ENCODE assay signal across 8 cellular contexts in genomic region chr16:380837-381787, GRCh38. TPM values are rescaled to one million over a fixed set of nuclear protein-coding genes. Genes with fewer than 3 reads are reported as not detected.
DNase-seq lines count a peak whose midpoint lies in the region; ATAC-seq, FAIRE-seq and TF ChIP-seq lines count a peak whose summit lies in the region.

No MANE protein-coding gene starts in this region.

- intact Hi-C loops in mucosa of descending colon (cut with DNase I, micrococcal nuclease) = no loop called here

- no peak overlapping the region for H4K5ac ChIP-seq in H9 (ENCODE audit: insufficient read length, low read depth, low read length)

- H3K9ac ChIP-seq in H9 (ENCODE audit: extremely low read depth, insufficient read length, low read length) (peak overlapping the region; percentile 28), duodenal mucosa (ENCODE audit: low read depth in 1 of 2, low read length in 2 of 2) (peak overlapping the region; percentile 77 to 80)

- peaks cover 0 to 12% (median 3%) of the 10 kb centered on the region in 3 experiments; a peak in 6 of 7 replicates for H3K36me3 Mint-ChIP-seq in H9 (ENCODE audit: insufficient read depth in 1 of 3, low read depth in 3 of 3)

- no CpG with 5 or more reads among the region's 83 CpGs for WGBS in H9 (ENCODE audit: extremely low coverage, insufficient read length, low lambda C conversion rate)

- H3K56ac ChIP-seq in H9 (ENCODE audit: insufficient read length, low read depth, low read length) = no peak overlapping the region

- no peak overlapping the region for H2BK15ac ChIP-seq in H9 (ENCODE audit: low read depth, low read length)

- no peak overlapping the region for H3K14ac ChIP-seq in H9 (ENCODE audit: insufficient read depth, low read length)

- peaks cover 0 to 14% (median 0%) of the 10 kb centered on the region in 3 donors for H3K36me3 ChIP-seq in Peyer's patch
- peaks cover 2 to 13% of the 10 kb centered on the region in 2 donors for H3K36me3 ChIP-seq in duodenal mucosa (ENCODE audit: control insufficient read depth in 1 of 2, insufficient read depth in 2 of 2, low read length in 2 of 2)
- no peaks in the 10 kb centered on the region for H3K36me3 ChIP-seq in mucosa of descending colon (ENCODE audit: low read depth)

- FAIRE-seq in GM19239 (lab: Jason Lieb, UNC) = no peak

- H2AFZ ChIP-seq in H9 (ENCODE audit: low read length) = no peak overlapping the region

- H3K4me1 Mint-ChIP-seq in H9 = peaks cover 21 to 43% of the 10 kb centered on the region in 2 experiments

- no peak overlapping the region for H2BK5ac ChIP-seq in H9 (ENCODE audit: insufficient read length, low read length)

- no peak overlapping the region for H3K18ac ChIP-seq in H9 (ENCODE audit: insufficient read length, low read depth, low read length)

- no peak overlapping the region for H3T11ph ChIP-seq in H9 (ENCODE audit: low read length)

- TF ChIP-seq CTCF in GM12865 (IDR thresholded peaks at IDR 0.05; ENCODE audit: insufficient read depth, low read depth, low read length, missing control alignments) = no peak
- TF ChIP-seq CTCF in H9 (conservative IDR thresholded peaks at IDR 0.05) = no peak
- TF ChIP-seq CTCF in Peyer's patch (IDR thresholded peaks at IDR 0.05) = no peak
- TF ChIP-seq CTCF in mucosa of descending colon (IDR thresholded peaks at IDR 0.05) = no peak

- H3K4me1 ChIP-seq in H9 (ENCODE audit: insufficient read depth, low read length) (no peaks in the 10 kb centered on the region; the same call in 1 of the 2 replicates), Peyer's patch (peaks cover 0 to 37% (median 7%) of the 10 kb centered on the region in 4 donors), duodenal mucosa (ENCODE audit: control insufficient read depth in 1 of 2, insufficient read depth in 2 of 2, low read length in 2 of 2) (peaks cover 17 to 27% of the 10 kb centered on the region in 2 donors), mucosa of descending colon (ENCODE audit: low read depth) (peaks cover 18% of the 10 kb centered on the region)

- H3K9me3 Mint-ChIP-seq in H9 = no peaks in the 10 kb centered on the region

- H3K9me3 ChIP-seq in H9 (ENCODE audit: control insufficient read depth, low read depth, low read length) (no peaks in the 10 kb centered on the region), Peyer's patch (no peaks in the 10 kb centered on the region), duodenal mucosa (ENCODE audit: control insufficient read depth in 1 of 2, low read length in 2 of 2) (no peaks in the 10 kb centered on the region), mucosa of descending colon (no peaks in the 10 kb centered on the region)

- H3K4me2 ChIP-seq in H9 (ENCODE audit: insufficient read depth, insufficient read length, low read length) = peak overlapping the region; percentile 45

- no peaks in the 10 kb centered on the region for H3K79me1 ChIP-seq in H9 (ENCODE audit: insufficient read depth, low read depth, low read length, poor library complexity, severe bottlenecking)

- ATAC-seq in mucosa of descending colon = peak; percentile 30

- H3K27me3 ChIP-seq in H9 (ENCODE audit: insufficient read depth, low read length) (no peaks in the 10 kb centered on the region), Peyer's patch (no peaks in the 10 kb centered on the region), duodenal mucosa (ENCODE audit: control insufficient read depth in 1 of 2, insufficient read depth in 2 of 2, low read length in 2 of 2) (no peaks in the 10 kb centered on the region)

- H2BK12ac ChIP-seq in H9 (ENCODE audit: insufficient read length, low read depth, low read length) = no peak overlapping the region

- no peaks in the 10 kb centered on the region; the same call in 1 of the 2 replicates for H3K79me2 ChIP-seq in H9 (ENCODE audit: insufficient read depth, low read length)

- no peak overlapping the region for H4K91ac ChIP-seq in H9 (ENCODE audit: insufficient read length, low read depth, low read length)

- H4K8ac ChIP-seq in H9 (replicated peaks; ENCODE audit: insufficient read length, low read depth, low read length) = no peak overlapping the region

- H3K23ac ChIP-seq in H9 (ENCODE audit: insufficient read length, low read depth, low read length) = no peak overlapping the region

- H2AK5ac ChIP-seq in H9 (ENCODE audit: insufficient read length, low read length) = no peak overlapping the region

- DNase-seq in GM12865 (ENCODE audit: low read depth) (peak; percentile 43), H9 (no peak), Peyer's patch (no peak), mucosa of descending colon (peak in 2 of 3 donors; percentile 72), MV-4-11 (lab: John Stamatoyannopoulos, UW) (no peak), GM19239 (ENCODE audit: insufficient read length, low spot score) (no peak), GM19240 (ENCODE audit: insufficient read length, low spot score) (no peak)

- no peak overlapping the region for H3K27ac ChIP-seq in H9 (ENCODE audit: insufficient read length, low read depth, low read length)
- peak overlapping the region; percentile 82 to 94 (median 82) for H3K27ac ChIP-seq in Peyer's patch
- H3K27ac ChIP-seq in duodenal mucosa (ENCODE audit: low read depth, low read length) = peak overlapping the region; percentile 42

- no peaks in the 10 kb centered on the region for H4K20me1 ChIP-seq in H9 (ENCODE audit: control insufficient read depth, insufficient read depth, insufficient read length)

- H3K27ac Mint-ChIP-seq in H9 = no peak overlapping the region

- TF ChIP-seq POLR2A in Peyer's patch (IDR thresholded peaks at IDR 0.05) = peak in 1 of 2 donors; percentile 31

- peaks cover 9% of the 10 kb centered on the region for H3K23me2 ChIP-seq in H9 (ENCODE audit: insufficient read length, low read depth, low read length, poor library complexity, severe bottlenecking)

- no peak overlapping the region for H3K4ac ChIP-seq in H9 (ENCODE audit: low read depth, low read length)

- no peak overlapping the region for H2BK120ac ChIP-seq in H9 (ENCODE audit: low read depth, low read length, poor library complexity, severe bottlenecking)

- H3K4me3 Mint-ChIP-seq in H9 = peak overlapping the region; percentile 81 to 88

- H3K4me3 ChIP-seq in GM12865 (ENCODE audit: low read depth, low read length) = peak overlapping the region; percentile 88
- peak overlapping the region; percentile 81 to 99 (median 96) for H3K4me3 ChIP-seq in Peyer's patch
- peak overlapping the region; percentile 76 to 77 for H3K4me3 ChIP-seq in duodenal mucosa (ENCODE audit: low read depth in 1 of 2, low read length in 2 of 2)
- H3K4me3 ChIP-seq in mucosa of descending colon = peak overlapping the region; percentile 85

- H2BK20ac ChIP-seq in H9 (ENCODE audit: low read depth, low read length, poor library complexity, severe bottlenecking) = no peak overlapping the region

- H3K27me3 Mint-ChIP-seq in H9 (ENCODE audit: low read depth) = peaks cover 3% of the 10 kb centered on the region; the same call in 1 of the 2 replicates

RNA-seq across cellular contexts. Expression of gene PGAP6, which starts 0.7 kb away (rescaled TPM):
- total RNA-seq in H9 (2021) (111 and 114 TPM in 2 replicates), Peyer's patch (100 to 1,000 TPM; 130 to 211 (median 166) TPM), mucosa of descending colon (100 to 1,000 TPM in 1 of 3 donors, 10 to 100 TPM in 2; 77.3 to 134 (median 95.7) TPM)

RNA-seq across cellular contexts. Expression of gene MRPL28, which starts 10.8 kb away (rescaled TPM):
- total RNA-seq in H9 (2021) (154 TPM in 2 replicates), Peyer's patch (10 to 100 TPM; 58.3 to 73.4 (median 61.3) TPM), mucosa of descending colon (10 to 100 TPM; 39.7 to 53.8 (median 49.1) TPM)

RNA-seq across cellular contexts. Expression of gene NME4, which starts 15.9 kb away (rescaled TPM):
- total RNA-seq in H9 (2021) = 319 and 320 TPM in 2 replicates
- total RNA-seq in Peyer's patch = 10 to 100 TPM in 3 of 4 donors, 1 to 10 TPM in 1; 9.6 to 65.2 (median 29.5) TPM
- 100 to 1,000 TPM in 1 of 3 donors, 10 to 100 TPM in 2; 24.5 to 125 (median 43.6) TPM for total RNA-seq in mucosa of descending colon

RNA-seq across cellular contexts. Expression of gene DECR2, which starts 20.6 kb away (rescaled TPM):
- 38.8 and 39.3 TPM in 2 replicates for total RNA-seq in H9 (2021)
- 100 to 1,000 TPM in 2 of 4 donors, 10 to 100 TPM in 2; 32.2 to 154 (median 105) TPM for total RNA-seq in Peyer's patch
- 10 to 100 TPM; 39.5 to 64.3 (median 56.0) TPM for total RNA-seq in mucosa of descending colon

RNA-seq across cellular contexts. Expression of gene AXIN1, which starts 28.6 kb away (rescaled TPM):
- 50.9 and 52.5 TPM in 2 replicates for total RNA-seq in H9 (2021)
- 10 to 100 TPM; 31.4 to 47.2 (median 37.3) TPM for total RNA-seq in Peyer's patch
- 10 to 100 TPM; 33.0 to 46.3 (median 40.0) TPM for total RNA-seq in mucosa of descending colon

Comparison
In these comparisons a context has a peak if more than half of its experiments do, and no peak if none do; other contexts are left out.
1. DNase-seq: peak in GM12865 (single experiment) and mucosa of descending colon (2 of 3); none in H9 (single experiment), Peyer's patch (0 of 3), MV-4-11 (single experiment), GM19239 (single experiment) and GM19240 (single experiment).
2. Peak in every context shown above with its lines, with median percentiles within 50 percentile points of each other: H3K4me3 ChIP-seq.